In the genomic region with DNA sequence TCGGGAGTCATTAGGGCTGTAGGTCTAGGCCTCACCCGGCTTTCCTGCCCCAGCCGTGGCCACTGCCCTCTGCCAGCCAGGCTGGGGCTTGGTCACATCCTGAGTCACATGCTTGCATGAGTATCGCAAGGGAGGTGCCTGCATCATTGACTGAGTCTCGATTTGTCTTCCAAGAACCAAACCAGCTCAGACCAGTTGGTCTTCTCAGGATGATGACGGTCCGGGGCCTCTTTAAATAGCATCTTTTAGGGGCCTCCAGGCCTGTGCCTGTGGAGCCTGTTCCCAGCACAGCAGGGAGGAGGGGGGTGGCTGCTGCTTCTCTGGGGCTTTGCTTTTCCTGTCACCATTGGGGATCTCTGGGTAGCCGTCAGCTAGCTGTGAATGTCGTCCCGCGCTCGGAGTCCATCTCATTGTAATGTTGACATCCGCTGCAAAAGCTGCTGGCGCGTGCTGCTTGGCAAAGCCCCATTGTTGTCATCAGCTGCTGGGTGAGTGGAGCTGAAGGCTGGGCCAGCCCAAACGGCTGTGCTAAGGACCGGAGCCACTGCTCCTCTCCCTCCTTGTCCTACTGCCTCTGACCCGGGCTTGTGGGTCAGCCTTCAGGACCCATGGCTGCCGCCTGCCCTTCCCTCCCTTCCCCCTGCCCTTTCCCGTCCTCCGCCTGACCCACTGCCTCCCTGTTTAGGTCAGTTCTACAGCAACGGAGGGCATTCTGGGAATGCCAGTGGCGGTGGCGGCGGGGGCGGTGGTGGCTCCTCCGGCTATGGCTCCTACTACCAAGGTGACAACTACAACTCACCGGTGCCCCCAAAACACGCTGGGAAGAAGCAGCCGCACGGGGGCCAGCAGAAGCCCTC, we compare ENCODE assay signal across 17 cellular contexts. TPM values are rescaled to one million over a fixed set of nuclear protein-coding genes. Genes with fewer than 3 reads are reported as not detected.
DNase-seq lines count a peak whose midpoint lies in the region; ATAC-seq, FAIRE-seq and TF ChIP-seq lines count a peak whose summit lies in the region.
"Had no signal": no experiment of that assay in that cellular context is flagged by ENCODE, and none has a peak within 500 bp of the region (broad histone marks: within the 10 kb centered on the region; RNA-seq: fewer than 3 reads in every experiment).

No MANE protein-coding gene starts in this region.

- H3K4me3 ChIP-seq in bronchial epithelial cell (ENCODE audit: low read depth, low read length) (no peak overlapping the region), left lung (no peak overlapping the region)

- H3K4me1 ChIP-seq in left lung = no peaks in the 10 kb centered on the region

- peak overlapping the region in 2 of 3 donors; percentile 47 to 60 for H3K27ac Mint-ChIP-seq in IgD-negative memory B cell
- H3K27ac Mint-ChIP-seq: type B pancreatic cell had no signal

- no peaks in the 10 kb centered on the region for H3K27me3 Mint-ChIP-seq in IgD-negative memory B cell
- H3K27me3 Mint-ChIP-seq: type B pancreatic cell had no signal

- H3K27me3 ChIP-seq in bronchial epithelial cell (ENCODE audit: control insufficient read depth, insufficient read depth, low read length) = no peaks in the 10 kb centered on the region
- H3K27me3 ChIP-seq in left lung = no peaks in the 10 kb centered on the region

- peak; percentile 82 for ATAC-seq in Right ventricle myocardium inferior
- no peak for ATAC-seq in GM19035 (IDR thresholded peaks at IDR 0.05; ENCODE audit: unreplicated experiment)
- ATAC-seq in HG03354 (IDR thresholded peaks at IDR 0.05; ENCODE audit: poor library complexity, severe bottlenecking, unreplicated experiment) = no peak
- ATAC-seq in left lung = no peak

- no peak for FAIRE-seq in bronchial epithelial cell (lab: Jason Lieb, UNC)
- FAIRE-seq: RCC 7860 had no signal

- H3K9me3 ChIP-seq in left lung = no peaks in the 10 kb centered on the region

- no peak for TF ChIP-seq CTCF in bronchial epithelial cell (IDR thresholded peaks at IDR 0.05; ENCODE audit: insufficient read depth, low read length, severe bottlenecking)
- no peak for TF ChIP-seq CTCF in left lung (IDR thresholded peaks at IDR 0.05)

- intact Hi-C loops in Right ventricle myocardium inferior (cut with DNase I) = no loop called here
- intact Hi-C loops in posterior vena cava (cut with DNase I) = no loop called here
- intact Hi-C loops in left lung (cut with DNase I) = no loop called here

- peaks cover 61% of the 10 kb centered on the region for H3K36me3 ChIP-seq in bronchial epithelial cell (ENCODE audit: control insufficient read depth, insufficient read depth, low read length)
- H3K36me3 ChIP-seq in left lung = peaks cover 0 to 100% of the 10 kb centered on the region in 2 donors

- H3K4me3 Mint-ChIP-seq in IgD-negative memory B cell = no peak overlapping the region
- H3K4me3 Mint-ChIP-seq: type B pancreatic cell had no signal

- H3K9me3 Mint-ChIP-seq in IgD-negative memory B cell = no peaks in the 10 kb centered on the region
- H3K9me3 Mint-ChIP-seq: type B pancreatic cell had no signal

- H3K36me3 Mint-ChIP-seq in IgD-negative memory B cell = peaks cover 6% of the 10 kb centered on the region

- H3K4me1 Mint-ChIP-seq in IgD-negative memory B cell = no peaks in the 10 kb centered on the region

- DNase-seq in bronchial epithelial cell (ENCODE audit: low read depth) (peak; percentile 41), Right ventricle myocardium inferior (ENCODE audit: missing footprints) (peak; percentile 78), posterior vena cava (ENCODE audit: low spot score) (peak; percentile 89), GDM1 (lab: John Stamatoyannopoulos, UW) (no peak), left lung (no peak)
- DNase-seq: activated T-cell treated with anti-CD3 and anti-CD28 coated beads, Interleukin-2, amount 50 U/mL, for 48 hours; DMS79; effector memory CD4-positive, alpha-beta T cell; KBM-7; kidney glomerular epithelial cell; NCI-H2107 had no signal

- H3K27ac ChIP-seq in left lung = no peak overlapping the region
- H3K27ac ChIP-seq: VCaP had no signal

RNA-seq across cellular contexts. Expression of a gene that starts 14.3 kb away (rescaled TPM):
- 53.5 TPM for polyA plus RNA-seq in IgD-negative memory B cell
- 18.8 and 32.9 TPM in 2 replicates for total RNA-seq in bronchial epithelial cell
- total RNA-seq in Right ventricle myocardium inferior = 28.0 TPM
- 10 to 100 TPM; 24.9 to 27.6 TPM for total RNA-seq in posterior vena cava
- total RNA-seq in left lung = 10 to 100 TPM; 29.0 to 40.9 TPM

RNA-seq across cellular contexts. Expression of a gene that starts 31.0 kb away (rescaled TPM):
- 109 TPM for polyA plus RNA-seq in IgD-negative memory B cell
- 68.4 and 89.7 TPM in 2 replicates for total RNA-seq in bronchial epithelial cell
- 177 TPM for total RNA-seq in Right ventricle myocardium inferior
- 100 to 1,000 TPM in 1 of 2 donors, 10 to 100 TPM in 1; 94.9 to 107 TPM for total RNA-seq in posterior vena cava
- 100 to 1,000 TPM; 195 to 268 TPM for total RNA-seq in left lung

RNA-seq across cellular contexts. Expression of a gene that starts 32.7 kb away (rescaled TPM):
- 106 TPM for polyA plus RNA-seq in IgD-negative memory B cell
- total RNA-seq in bronchial epithelial cell (85.8 and 97.4 TPM in 2 replicates), Right ventricle myocardium inferior (101 TPM), posterior vena cava (100 to 1,000 TPM; 139 to 154 TPM), left lung (100 to 1,000 TPM; 161 to 257 TPM)

Comparison
In these comparisons a context has a peak if more than half of its experiments do, and no peak if none do; other contexts are left out.
1. DNase-seq: peak in bronchial epithelial cell (single experiment), Right ventricle myocardium inferior (single experiment) and posterior vena cava (single experiment); none in GDM1 (single experiment) and left lung (0 of 2).